Comparison of ENCODE assay signal across 11 cellular contexts in genomic region chr10:133647075-133647748, GRCh38. TPM values are rescaled to one million over a fixed set of nuclear protein-coding genes. Genes with fewer than 3 reads are reported as not detected.
A peak's percentile ranks its signal among the peaks of the same experiment; 100 is the strongest.
DNase-seq lines count a peak whose midpoint lies in the region; ATAC-seq lines count a peak whose summit lies in the region.
"Not testable (repeated sequence)": the region's sequence is repeated elsewhere in the genome, so short reads cannot be mapped to it uniquely, and the experiment has no call there.
"Had no signal": no experiment of that assay in that cellular context is flagged by ENCODE, and none has a peak within 500 bp of the region (broad histone marks: within the 10 kb centered on the region; RNA-seq: fewer than 3 reads in every experiment).

No MANE protein-coding gene starts in this region.

- H3K4me3 Mint-ChIP-seq in activated naive CD8-positive, alpha-beta T cell treated with anti-CD3 and anti-CD28 coated beads for 36 hours; stimulated activated naive B cell treated with anti-CD40 and anti-IgM and Interleukin-4, amounts not matched to agents 10 μg/mL and 1 μg/mL and 100 μg/mL, for 72 hours: not testable (repeated sequence)

- peak; percentile 9 for DNase-seq in activated naive CD8-positive, alpha-beta T cell treated with anti-CD3 and anti-CD28 coated beads for 36 hours
- not testable (repeated sequence) for DNase-seq in left lobe of liver (ENCODE audit: low spot score); stimulated activated naive B cell treated with anti-CD40 and anti-IgM and Interleukin-4, amounts not matched to agents 10 μg/mL and 1 μg/mL and 100 μg/mL, for 72 hours

- H3K36me3 Mint-ChIP-seq in activated naive CD8-positive, alpha-beta T cell treated with anti-CD3 and anti-CD28 coated beads for 36 hours; stimulated activated naive B cell treated with anti-CD40 and anti-IgM and Interleukin-4, amounts not matched to agents 10 μg/mL and 1 μg/mL and 100 μg/mL, for 72 hours: not testable (repeated sequence)

- ATAC-seq in GM18498 (IDR thresholded peaks at IDR 0.05; ENCODE audit: unreplicated experiment) (peak; percentile 93), GM19452 (IDR thresholded peaks at IDR 0.05; ENCODE audit: unreplicated experiment) (peak; percentile 85), HG02571 (IDR thresholded peaks at IDR 0.05; ENCODE audit: unreplicated experiment) (peak; percentile 65), HG03139 (IDR thresholded peaks at IDR 0.05; ENCODE audit: unreplicated experiment) (peak; percentile 89), SK-N-SH treated with all-trans-retinoic acid at 6 μM for 48 hours (peak; percentile 76), left lobe of liver (peak; percentile 89)
- peak; percentile 62 to 70 for ATAC-seq in stimulated activated naive B cell treated with anti-CD40 and anti-IgM and Interleukin-4, amounts not matched to agents 10 μg/mL and 1 μg/mL and 100 μg/mL, for 72 hours (replicated peaks)

- not testable (repeated sequence) for H3K27ac Mint-ChIP-seq in activated naive CD8-positive, alpha-beta T cell treated with anti-CD3 and anti-CD28 coated beads for 36 hours; stimulated activated naive B cell treated with anti-CD40 and anti-IgM and Interleukin-4, amounts not matched to agents 10 μg/mL and 1 μg/mL and 100 μg/mL, for 72 hours

- H3K9me3 Mint-ChIP-seq in activated naive CD8-positive, alpha-beta T cell treated with anti-CD3 and anti-CD28 coated beads for 36 hours; stimulated activated naive B cell treated with anti-CD40 and anti-IgM and Interleukin-4, amounts not matched to agents 10 μg/mL and 1 μg/mL and 100 μg/mL, for 72 hours: not testable (repeated sequence)

- H3K27me3 Mint-ChIP-seq in activated naive CD8-positive, alpha-beta T cell treated with anti-CD3 and anti-CD28 coated beads for 36 hours; stimulated activated naive B cell treated with anti-CD40 and anti-IgM and Interleukin-4, amounts not matched to agents 10 μg/mL and 1 μg/mL and 100 μg/mL, for 72 hours: not testable (repeated sequence)

- H3K4me1 Mint-ChIP-seq in activated naive CD8-positive, alpha-beta T cell treated with anti-CD3 and anti-CD28 coated beads for 36 hours; stimulated activated naive B cell treated with anti-CD40 and anti-IgM and Interleukin-4, amounts not matched to agents 10 μg/mL and 1 μg/mL and 100 μg/mL, for 72 hours: not testable (repeated sequence)

RNA-seq across cellular contexts. Expression of gene FRG2B, which starts 20.6 kb away (rescaled TPM):
- not detected for total RNA-seq in activated naive CD8-positive, alpha-beta T cell treated with anti-CD3 and anti-CD28 coated beads for 36 hours
- not detected for total RNA-seq in left lobe of liver
- total RNA-seq: fibroblast of lung, lower leg skin, skeletal muscle tissue had no signal
